16 cellular contexts compared by ENCODE assay signal in the genomic region with DNA sequence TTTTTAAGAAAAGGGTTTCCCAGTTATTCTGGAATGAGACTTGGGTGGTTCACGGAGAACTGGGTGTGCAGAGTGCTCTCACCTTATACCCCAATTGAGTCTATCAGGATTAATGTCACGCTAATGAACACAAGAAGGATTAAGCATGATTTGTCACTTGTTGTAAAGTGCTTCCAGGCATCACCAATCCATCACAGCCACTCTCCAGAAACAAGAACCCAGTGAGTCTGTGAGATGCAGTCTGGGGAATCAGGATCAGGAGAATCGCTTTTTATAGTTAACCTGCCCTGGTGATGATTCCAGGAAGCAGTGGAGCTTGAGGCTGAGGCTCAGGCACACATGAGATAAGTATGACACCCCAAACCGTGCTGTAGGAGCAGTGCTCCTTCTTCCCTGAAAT.
DNase-seq lines count a peak whose midpoint lies in the region; TF ChIP-seq lines count a peak whose summit lies in the region.
"Had no signal": no experiment of that assay in that cellular context is flagged by ENCODE, and none has a peak within 500 bp of the region (broad histone marks: within the 10 kb centered on the region; RNA-seq: fewer than 3 reads in every experiment).

No MANE protein-coding gene starts in this region.

- TF ChIP-seq EP300 in sigmoid colon (IDR thresholded peaks at IDR 0.05), result no peak

- H3K27me3 ChIP-seq in sigmoid colon, result no peaks in the 10 kb centered on the region
- H3K27me3 ChIP-seq: SJSA1 had no signal

- H3K27ac Mint-ChIP-seq in activated T-cell treated with anti-CD3 and anti-CD28 coated beads, Interleukin-2, amount 50 U/mL, for 24 hours, result no peak overlapping the region

- H3K4me3 ChIP-seq in sigmoid colon, result no peak overlapping the region
- H3K4me3 ChIP-seq: SJSA1 had no signal

- H3K27me3 Mint-ChIP-seq in activated T-cell treated with anti-CD3 and anti-CD28 coated beads, Interleukin-2, amount 50 U/mL, for 24 hours, result peaks cover 7% of the 10 kb centered on the region

- H3K36me3 Mint-ChIP-seq in activated T-cell treated with anti-CD3 and anti-CD28 coated beads, Interleukin-2, amount 50 U/mL, for 24 hours (ENCODE audit: low read depth), result no peaks in the 10 kb centered on the region

- H3K4me3 Mint-ChIP-seq in activated T-cell treated with anti-CD3 and anti-CD28 coated beads, Interleukin-2, amount 50 U/mL, for 24 hours, result no peak overlapping the region

- H3K27ac ChIP-seq in sigmoid colon, result no peak overlapping the region
- H3K27ac ChIP-seq: C4-2B, SJSA1 had no signal

- H3K36me3 ChIP-seq in sigmoid colon, result no peaks in the 10 kb centered on the region
- H3K36me3 ChIP-seq: SJSA1 had no signal

- intact Hi-C loops in sigmoid colon (cut with DNase I), result no loop called here

- 66 to 80% methylated on average over 4 of the region's 4 CpGs for WGBS in sigmoid colon, 2 donors

- H3K4me1 ChIP-seq in sigmoid colon, result peaks cover 0 to 7% (median 4%) of the 10 kb centered on the region in 4 donors

- H3K9me3 ChIP-seq in sigmoid colon, result no peaks in the 10 kb centered on the region
- H3K9me3 ChIP-seq: SJSA1 had no signal

- TF ChIP-seq POLR2A in sigmoid colon (IDR thresholded peaks at IDR 0.05), result no peak

- no peaks in the 10 kb centered on the region for H3K4me1 Mint-ChIP-seq in activated T-cell treated with anti-CD3 and anti-CD28 coated beads, Interleukin-2, amount 50 U/mL, for 24 hours (ENCODE audit: low read depth)

- peak; percentile 7 for DNase-seq in activated T-cell treated with anti-CD3 and anti-CD28 coated beads, Interleukin-2, amount 50 U/mL, for 24 hours
- DNase-seq in activated T-cell treated with anti-CD3 and anti-CD28 coated beads for 4 hours, result no peak
- peak; percentile 88 for DNase-seq in NCI-H82 treated with DMSO at 0.1 percent for 48 hours (lab: John Stamatoyannopoulos, UW; ENCODE audit: unreplicated experiment)
- DNase-seq in left kidney (ENCODE audit: low read depth, low spot score), result peak; percentile 81
- DNase-seq in sigmoid colon, result peak; percentile 15
- no peak for DNase-seq in NCI-H1048 (lab: John Stamatoyannopoulos, UW)
- DNase-seq in middle frontal gyrus (ENCODE audit: extremely low spot score, low spot score), result no peak
- no peak for DNase-seq in stimulated activated CD8-positive, alpha-beta memory T cell treated with anti-CD3 and anti-CD28 coated beads, Interleukin-4, amount 100 ng/mL, for 48 hours
- DNase-seq: DMS53, NCI-H1417, NCI-H2029, NCI-H2171 treated with DMSO at 0.1 percent for 48 hours, NCI-H510A, RPMI8226 had no signal

- H3K9me3 Mint-ChIP-seq in activated T-cell treated with anti-CD3 and anti-CD28 coated beads, Interleukin-2, amount 50 U/mL, for 24 hours, result no peaks in the 10 kb centered on the region

- no peak for TF ChIP-seq CTCF in sigmoid colon (IDR thresholded peaks at IDR 0.05)

Comparison
In these comparisons a context has a peak if more than half of its experiments do, and no peak if none do; other contexts are left out.
1. DNase-seq: peak in activated T-cell treated with anti-CD3 and anti-CD28 coated beads, Interleukin-2, amount 50 U/mL, for 24 hours (single experiment), NCI-H82 treated with DMSO at 0.1 percent for 48 hours (single experiment), left kidney (single experiment) and sigmoid colon (single experiment); none in activated T-cell treated with anti-CD3 and anti-CD28 coated beads for 4 hours (single experiment), NCI-H1048 (single experiment), middle frontal gyrus (single experiment) and stimulated activated CD8-positive, alpha-beta memory T cell treated with anti-CD3 and anti-CD28 coated beads, Interleukin-4, amount 100 ng/mL, for 48 hours (single experiment).